In the genomic region with DNA sequence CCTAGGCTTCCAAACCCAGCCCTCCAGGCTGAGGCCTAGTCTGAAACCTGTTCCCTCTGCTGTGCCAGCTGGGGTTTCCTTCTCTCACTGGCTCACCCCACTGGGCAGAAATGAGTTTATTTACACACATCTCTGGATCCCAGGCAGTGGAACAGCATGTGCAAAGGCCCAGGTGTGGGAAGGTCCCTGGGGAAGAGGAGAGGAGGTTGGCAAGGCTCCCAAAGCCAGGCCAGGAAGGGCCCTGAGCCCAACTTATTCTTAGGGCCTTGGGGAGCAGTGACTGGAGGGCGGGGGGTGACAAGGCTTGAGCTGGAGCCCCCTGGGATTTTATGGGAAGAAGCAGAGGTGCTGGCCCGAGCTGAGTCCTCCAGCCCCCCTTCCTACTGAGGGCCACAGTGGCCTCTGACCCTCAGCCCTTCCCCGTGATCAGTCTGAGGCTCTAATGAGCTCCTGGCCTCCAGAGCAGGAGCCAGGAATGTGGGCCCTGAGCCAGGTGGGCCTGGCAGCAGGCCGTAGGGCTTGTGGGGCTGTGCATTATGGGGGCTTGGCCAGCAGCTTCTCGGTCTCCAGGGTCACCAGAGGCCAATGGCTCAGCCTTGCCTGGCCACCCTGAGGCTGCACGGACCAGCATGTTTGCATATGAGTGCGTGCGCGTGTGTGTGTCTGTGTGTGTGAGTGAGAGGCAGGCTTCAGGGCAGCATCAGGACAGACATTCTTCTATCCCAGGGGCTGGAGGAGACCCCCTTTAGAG, we compare ENCODE assay signal across 1 cellular context.
TF ChIP-seq lines count a peak whose summit lies in the region.

No MANE protein-coding gene starts in this region.

TF ChIP-seq in Ishikawa, 13 proteins besides CTCF, POLR2A, EP300 and RAD21 (continued from another document):
- TF ChIP-seq FOXM1 (IDR thresholded peaks at IDR 0.05; ENCODE audit: borderline replicate concordance, low read depth) (no peak), NFIC (IDR thresholded peaks at IDR 0.05) (peak; percentile 81), ZBTB7A (IDR thresholded peaks at IDR 0.05; ENCODE audit: low read depth) (peak; percentile 60; the same call in 1 of the 2 replicates)
